Comparison of ENCODE assay signal across 23 cellular contexts in the genomic region with DNA sequence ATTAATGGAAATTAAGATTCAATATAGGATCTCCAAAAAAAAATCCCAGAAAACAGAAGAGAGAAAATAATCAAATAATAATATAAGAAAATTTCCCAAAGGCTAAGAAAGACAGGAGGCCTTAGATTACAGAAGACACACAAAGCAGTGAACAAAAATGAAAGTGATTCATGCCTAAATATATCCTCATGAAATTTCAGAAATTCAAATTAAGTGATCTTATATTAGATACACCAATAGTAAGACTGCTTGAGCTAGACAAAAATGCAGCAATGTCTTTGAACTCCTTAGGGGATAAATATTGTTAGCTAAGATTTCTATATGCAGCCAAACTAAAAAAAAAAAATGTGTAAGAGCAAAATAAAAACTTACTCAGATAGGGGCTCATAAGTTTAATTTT. TPM values are rescaled to one million over a fixed set of nuclear protein-coding genes. Genes with fewer than 3 reads are reported as not detected.
"Had no signal": no experiment of that assay in that cellular context is flagged by ENCODE, and none has a peak within 500 bp of the region (broad histone marks: within the 10 kb centered on the region; RNA-seq: fewer than 3 reads in every experiment).

No MANE protein-coding gene starts in this region.

- H3K27ac Mint-ChIP-seq: activated CD4-positive, alpha-beta T cell treated with anti-CD3 and anti-CD28 coated beads, Interleukin-2, amount 10 ng/mL, durations not matched to agents 24 days and 14 days; activated CD8-positive, alpha-beta T cell treated with anti-CD3 and anti-CD28 coated beads, Interleukin-2, amount 10 ng/mL, durations not matched to agents 7 days and 5 days; activated naive CD8-positive, alpha-beta T cell treated with anti-CD3 and anti-CD28 coated beads, Interleukin-2, amount 10 ng/mL, durations not matched to agents 7 days and 5 days; activated T-cell treated with anti-CD3 and anti-CD28 coated beads, Interleukin-2, amount 50 U/mL, for 24 hours; activated T-helper 2 cell treated with anti-CD3 and anti-CD28 coated beads, Interferon-gamma antibody, Interleukin-2, Interleukin-4, amounts not matched to agents 10 μg/mL and 5 μg/mL and 100 μg/mL, durations not matched to agents 14 hours and 24 hours and 36 hours; nephron progenitor cell; stimulated activated naive CD8-positive, alpha-beta T cell treated with anti-CD3 and anti-CD28 coated beads, Interleukin-15, Interleukin-2, amounts not matched to agents 100 ng/mL and 50 ng/mL, for 24 hours had no signal

- H3K36me3 Mint-ChIP-seq: activated naive CD8-positive, alpha-beta T cell treated with anti-CD3 and anti-CD28 coated beads, Interleukin-2, amount 10 ng/mL, durations not matched to agents 7 days and 5 days had no signal

- H3K4me1 Mint-ChIP-seq: activated CD4-positive, alpha-beta T cell treated with anti-CD3 and anti-CD28 coated beads, Interleukin-2, amount 10 ng/mL, durations not matched to agents 24 days and 14 days; activated naive CD8-positive, alpha-beta T cell treated with anti-CD3 and anti-CD28 coated beads, Interleukin-2, amount 10 ng/mL, durations not matched to agents 7 days and 5 days; nephron progenitor cell had no signal

- ATAC-seq: activated CD8-positive, alpha-beta T cell treated with anti-CD3 and anti-CD28 coated beads, Interleukin-2, amount 10 ng/mL, durations not matched to agents 7 days and 5 days; body of pancreas; left lung had no signal

- H3K4me3 Mint-ChIP-seq: activated CD4-positive, alpha-beta T cell treated with anti-CD3 and anti-CD28 coated beads, Interleukin-2, amount 10 ng/mL, durations not matched to agents 24 days and 14 days; activated CD8-positive, alpha-beta T cell treated with anti-CD3 and anti-CD28 coated beads, Interleukin-2, amount 10 ng/mL, durations not matched to agents 7 days and 5 days; activated naive CD8-positive, alpha-beta T cell treated with anti-CD3 and anti-CD28 coated beads, Interleukin-2, amount 10 ng/mL, durations not matched to agents 7 days and 5 days; activated T-cell treated with anti-CD3 and anti-CD28 coated beads, Interleukin-2, amount 50 U/mL, for 24 hours; nephron progenitor cell; stimulated activated naive CD8-positive, alpha-beta T cell treated with anti-CD3 and anti-CD28 coated beads, Interleukin-15, Interleukin-2, amounts not matched to agents 100 ng/mL and 50 ng/mL, for 24 hours had no signal

- DNase-seq: activated CD4-positive, alpha-beta T cell treated with anti-CD3 and anti-CD28 coated beads, Interleukin-2, amount 10 ng/mL, durations not matched to agents 24 days and 14 days; activated CD8-positive, alpha-beta T cell treated with anti-CD3 and anti-CD28 coated beads, Interleukin-2, amount 10 ng/mL, durations not matched to agents 7 days and 5 days; activated naive CD4-positive, alpha-beta T cell treated with Interleukin-2 at 50 U/mL for 16 hours; activated naive CD8-positive, alpha-beta T cell treated with anti-CD3 and anti-CD28 coated beads, Interleukin-2, amount 10 ng/mL, durations not matched to agents 7 days and 5 days; activated T-cell treated with anti-CD3 and anti-CD28 coated beads, Interleukin-2, amount 50 U/mL, for 24 hours; amygdala; body of pancreas; kidney; left lung; nephron progenitor cell; nucleus accumbens; posterior cingulate gyrus; stimulated activated CD4-positive, alpha-beta T cell treated with anti-CD3 and anti-CD28 coated beads, Interleukin-2, amount 100 ng/mL, for 24 hours; T-helper 9 cell; transverse colon; uterus had no signal

- H3K27me3 Mint-ChIP-seq: activated CD4-positive, alpha-beta T cell treated with anti-CD3 and anti-CD28 coated beads, Interleukin-2, amount 10 ng/mL, durations not matched to agents 24 days and 14 days; activated naive CD8-positive, alpha-beta T cell treated with anti-CD3 and anti-CD28 coated beads, Interleukin-2, amount 10 ng/mL, durations not matched to agents 7 days and 5 days; activated T-cell treated with anti-CD3 and anti-CD28 coated beads, Interleukin-2, amount 50 U/mL, for 24 hours; stimulated activated naive CD8-positive, alpha-beta T cell treated with anti-CD3 and anti-CD28 coated beads, Interleukin-15, Interleukin-2, amounts not matched to agents 100 ng/mL and 50 ng/mL, for 24 hours had no signal

- H3K9me3 Mint-ChIP-seq: activated CD4-positive, alpha-beta T cell treated with anti-CD3 and anti-CD28 coated beads, Interleukin-2, amount 10 ng/mL, durations not matched to agents 24 days and 14 days; activated naive CD8-positive, alpha-beta T cell treated with anti-CD3 and anti-CD28 coated beads, Interleukin-2, amount 10 ng/mL, durations not matched to agents 7 days and 5 days; activated T-cell treated with anti-CD3 and anti-CD28 coated beads, Interleukin-2, amount 50 U/mL, for 24 hours; activated T-helper 2 cell treated with anti-CD3 and anti-CD28 coated beads, Interferon-gamma antibody, Interleukin-2, Interleukin-4, amounts not matched to agents 10 μg/mL and 5 μg/mL and 100 μg/mL, durations not matched to agents 14 hours and 24 hours and 36 hours; stimulated activated naive CD8-positive, alpha-beta T cell treated with anti-CD3 and anti-CD28 coated beads, Interleukin-15, Interleukin-2, amounts not matched to agents 100 ng/mL and 50 ng/mL, for 24 hours had no signal

RNA-seq across cellular contexts. Expression of gene ARPP21, which starts 44.6 kb away (rescaled TPM):
- total RNA-seq: activated CD4-positive, alpha-beta T cell treated with anti-CD3 and anti-CD28 coated beads, Interleukin-2, amount 10 ng/mL, durations not matched to agents 24 days and 14 days; activated CD8-positive, alpha-beta T cell treated with anti-CD3 and anti-CD28 coated beads, Interleukin-2, amount 10 ng/mL, durations not matched to agents 7 days and 5 days; activated naive CD8-positive, alpha-beta T cell treated with anti-CD3 and anti-CD28 coated beads, Interleukin-2, amount 10 ng/mL, durations not matched to agents 7 days and 5 days; body of pancreas; cardiac septum; epithelial cell of proximal tubule; fibroblast of lung; left lung; lung microvascular endothelial cell; suprapubic skin had no signal
